1 cellular context compared by ENCODE assay signal in genomic region chr10:121708921-121709625, GRCh38.
TF ChIP-seq lines count a peak whose summit lies in the region.

No MANE protein-coding gene starts in this region.

TF ChIP-seq in WTC11, 78 proteins besides CTCF, POLR2A, EP300 and RAD21 (continued from another document):
- TF ChIP-seq ZBTB21 (CRISPR knock-in tag; IDR thresholded peaks at IDR 0.05; ENCODE audit: borderline replicate concordance) (no peak), USF1 (CRISPR knock-in tag; IDR thresholded peaks at IDR 0.05) (no peak), ESRRA (CRISPR knock-in tag; IDR thresholded peaks at IDR 0.05; ENCODE audit: borderline replicate concordance) (no peak), TEAD4 (CRISPR knock-in tag; IDR thresholded peaks at IDR 0.05) (no peak)
- TF ChIP-seq, protein P1, sequence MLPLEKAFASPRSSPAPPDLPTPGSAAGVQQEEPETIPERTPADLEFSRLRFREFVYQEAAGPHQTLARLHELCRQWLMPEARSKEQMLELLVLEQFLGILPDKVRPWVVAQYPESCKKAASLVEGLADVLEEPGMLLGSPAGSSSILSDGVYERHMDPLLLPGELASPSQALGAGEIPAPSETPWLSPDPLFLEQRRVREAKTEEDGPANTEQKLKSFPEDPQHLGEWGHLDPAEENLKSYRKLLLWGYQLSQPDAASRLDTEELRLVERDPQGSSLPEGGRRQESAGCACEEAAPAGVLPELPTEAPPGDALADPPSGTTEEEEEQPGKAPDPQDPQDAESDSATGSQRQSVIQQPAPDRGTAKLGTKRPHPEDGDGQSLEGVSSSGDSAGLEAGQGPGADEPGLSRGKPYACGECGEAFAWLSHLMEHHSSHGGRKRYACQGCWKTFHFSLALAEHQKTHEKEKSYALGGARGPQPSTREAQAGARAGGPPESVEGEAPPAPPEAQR (CRISPR knock-in tag; IDR thresholded peaks at IDR 0.05) = no peak
TF ChIP-seq in WTC11: peak in this region for 0.
